In the genomic region with DNA sequence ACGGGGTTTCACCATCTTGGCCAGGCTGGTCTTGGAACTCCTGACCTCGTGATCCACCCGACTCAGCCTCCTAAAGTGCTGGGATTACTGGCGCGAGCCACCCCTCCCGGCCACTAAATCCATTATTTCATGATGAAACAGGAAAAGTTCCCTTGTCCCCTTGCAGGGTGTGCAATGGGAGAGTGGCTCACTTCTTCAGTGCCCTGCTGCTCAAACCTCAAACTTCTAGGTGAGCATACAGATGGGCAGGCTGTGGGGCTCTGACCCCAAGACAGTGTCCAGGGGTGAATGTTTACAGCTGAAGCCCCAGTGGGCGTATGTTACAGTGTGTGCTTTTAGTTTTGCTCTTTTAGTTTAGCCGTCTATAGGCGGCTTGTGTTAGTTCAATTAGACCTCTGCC, we compare ENCODE assay signal across 14 cellular contexts. TPM values are rescaled to one million over a fixed set of nuclear protein-coding genes. Genes with fewer than 3 reads are reported as not detected.
DNase-seq lines count a peak whose midpoint lies in the region; ATAC-seq and TF ChIP-seq lines count a peak whose summit lies in the region.
"Had no signal": no experiment of that assay in that cellular context is flagged by ENCODE, and none has a peak within 500 bp of the region (broad histone marks: within the 10 kb centered on the region; RNA-seq: fewer than 3 reads in every experiment).

No MANE protein-coding gene starts in this region.

- H3K4me1 ChIP-seq in HUES64 (ENCODE audit: insufficient read depth, low read length) (peaks cover 10% of the 10 kb centered on the region; the same call in 1 of the 2 replicates), colonic mucosa (no peaks in the 10 kb centered on the region), tibial artery (peaks cover 0 to 44% (median 19%) of the 10 kb centered on the region in 4 donors), OCI-LY7 (ENCODE audit: insufficient read depth, low read length, poor library complexity, severe bottlenecking) (no peaks in the 10 kb centered on the region)

- WGBS in HUES64, result 85% methylated on average over 9 of the region's 9 CpGs

- H3K4me1 Mint-ChIP-seq in activated T-helper 17 cell treated with anti-CD3 and anti-CD28 coated beads, Interleukin-2, amount 50 U/mL, for 72 hours, result no peaks in the 10 kb centered on the region

- no peak overlapping the region; the same call in 1 of the 2 replicates for H3K9ac ChIP-seq in HUES64 (ENCODE audit: low read depth, low read length)
- H3K9ac ChIP-seq in colonic mucosa (ENCODE audit: low read depth in 2 of 2, low read length in 2 of 2), result no peak overlapping the region

- H3K36me3 ChIP-seq in HUES64 (ENCODE audit: insufficient read depth, low read length) (peaks cover 29% of the 10 kb centered on the region), colonic mucosa (no peaks in the 10 kb centered on the region), tibial artery (no peaks in the 10 kb centered on the region), OCI-LY7 (ENCODE audit: insufficient read depth, low read length) (peaks cover 8% of the 10 kb centered on the region)

- no peaks in the 10 kb centered on the region for H3K9me3 ChIP-seq in HUES64 (ENCODE audit: insufficient read depth, low read depth, low read length)
- H3K9me3 ChIP-seq in colonic mucosa, result no peaks in the 10 kb centered on the region
- no peaks in the 10 kb centered on the region for H3K9me3 ChIP-seq in tibial artery
- no peaks in the 10 kb centered on the region for H3K9me3 ChIP-seq in OCI-LY7 (ENCODE audit: low read length)

- peaks cover 4% of the 10 kb centered on the region for H3K27me3 Mint-ChIP-seq in activated T-helper 17 cell treated with anti-CD3 and anti-CD28 coated beads, Interleukin-2, amount 50 U/mL, for 72 hours

- POLR2A ChIA-PET in OCI-LY7 (lab: Charles Lee), result no interaction called here

- H3K27ac ChIP-seq in HUES64 (ENCODE audit: low read depth, low read length) (peak overlapping the region; percentile 28; the same call in 1 of the 2 replicates), colonic mucosa (peak overlapping the region; percentile 37), tibial artery (peak overlapping the region; percentile 81 to 89), OCI-LY7 (ENCODE audit: low read depth, low read length, poor library complexity, severe bottlenecking) (no peak overlapping the region)

- H3K79me2 ChIP-seq in OCI-LY7 (ENCODE audit: insufficient read depth, low read depth, low read length), result no peaks in the 10 kb centered on the region

- BruUV-seq in OCI-LY7 (replicated peaks; lab: Mats Ljungman, UMichigan), result no TSS peak

- no peak overlapping the region for H2AFZ ChIP-seq in OCI-LY7 (ENCODE audit: low read length)

- H3K4me3 Mint-ChIP-seq in activated T-helper 17 cell treated with anti-CD3 and anti-CD28 coated beads, Interleukin-2, amount 50 U/mL, for 72 hours, result no peak overlapping the region
- H3K4me3 Mint-ChIP-seq: activated naive CD4-positive, alpha-beta T cell treated with anti-CD3 and anti-CD28 coated beads for 36 hours had no signal

- ATAC-seq in activated T-helper 17 cell treated with anti-CD3 and anti-CD28 coated beads, Interleukin-2, amount 50 U/mL, for 72 hours (replicated peaks), result no peak

- H3K9me2 ChIP-seq in OCI-LY7 (ENCODE audit: insufficient read depth, low read length), result no peaks in the 10 kb centered on the region

- CTCF ChIA-PET in OCI-LY7 (lab: Charles Lee; ENCODE audit: unreplicated experiment), result no interaction called here

- H3K27me3 ChIP-seq in HUES64 (ENCODE audit: insufficient read depth, low read length) (no peaks in the 10 kb centered on the region), colonic mucosa (no peaks in the 10 kb centered on the region), tibial artery (no peaks in the 10 kb centered on the region)

- H3K36me3 Mint-ChIP-seq in activated T-helper 17 cell treated with anti-CD3 and anti-CD28 coated beads, Interleukin-2, amount 50 U/mL, for 72 hours (ENCODE audit: low read depth), result no peaks in the 10 kb centered on the region

- intact Hi-C loops in colonic mucosa (cut with DNase I), result no loop called here
- intact Hi-C loops in tibial artery (cut with DNase I; ENCODE audit: low total_unique reads), result no loop called here
- intact Hi-C loops in OCI-LY7 (cut with micrococcal nuclease; ENCODE audit: unreplicated experiment), result no loop called here

- no peak overlapping the region for H3K27ac Mint-ChIP-seq in activated T-helper 17 cell treated with anti-CD3 and anti-CD28 coated beads, Interleukin-2, amount 50 U/mL, for 72 hours
- H3K27ac Mint-ChIP-seq: activated naive CD4-positive, alpha-beta T cell treated with anti-CD3 and anti-CD28 coated beads for 36 hours had no signal

- no peak overlapping the region for H3K4me2 ChIP-seq in OCI-LY7 (ENCODE audit: low read length)

- no peaks in the 10 kb centered on the region for H4K20me1 ChIP-seq in OCI-LY7 (ENCODE audit: insufficient read depth, low read length)

- H3K9me3 Mint-ChIP-seq in activated T-helper 17 cell treated with anti-CD3 and anti-CD28 coated beads, Interleukin-2, amount 50 U/mL, for 72 hours, result no peaks in the 10 kb centered on the region
- H3K9me3 Mint-ChIP-seq: activated naive CD4-positive, alpha-beta T cell treated with anti-CD3 and anti-CD28 coated beads for 36 hours had no signal

- DNase-seq in colonic mucosa (no peak), mesenteric fat pad (ENCODE audit: low spot score) (peak; percentile 49), tibial artery (no peak), OCI-LY7 (ENCODE audit: low spot score) (no peak), NCI-H2107 treated with DMSO at 0.1 percent for 48 hours (lab: John Stamatoyannopoulos, UW; ENCODE audit: unreplicated experiment) (no peak)
- DNase-seq in activated naive CD4-positive, alpha-beta T cell treated with anti-CD3 and anti-CD28 coated beads, Interleukin-2, amount 50 U/mL, for 16 hours, result no peak
- DNase-seq: activated naive CD4-positive, alpha-beta T cell treated with anti-CD3 and anti-CD28 coated beads for 36 hours; COR-L47; left cardiac atrium; NCI-H345; stimulated activated CD4-positive, alpha-beta T cell treated with anti-CD3 and anti-CD28 coated beads, Interleukin-2, amount 100 ng/mL, for 48 hours; stimulated activated naive CD4-positive, alpha-beta T cell had no signal

- TF ChIP-seq CTCF in colonic mucosa (IDR thresholded peaks at IDR 0.05) (no peak), tibial artery (IDR thresholded peaks at IDR 0.05) (no peak), OCI-LY7 (conservative IDR thresholded peaks at IDR 0.05; ENCODE audit: low read length) (no peak)

- H3K4me3 ChIP-seq in HUES64 (ENCODE audit: low read length) (no peak overlapping the region), colonic mucosa (no peak overlapping the region), tibial artery (peak overlapping the region; percentile 51 to 52), OCI-LY7 (ENCODE audit: low read depth, low read length, poor library complexity, severe bottlenecking) (no peak overlapping the region)

RNA-seq across cellular contexts. Expression of a gene that starts 34.7 kb away (rescaled TPM):
- 59.1 TPM for polyA plus RNA-seq in HUES64 (2013, experiment 1 of 2)
- 60.9 TPM for polyA plus RNA-seq in HUES64 (2013, experiment 2 of 2)
- total RNA-seq in colonic mucosa (1 to 10 TPM; 1.1 to 8.2 TPM), mesenteric fat pad (17.1 TPM), OCI-LY7 (2022) (19.5 and 20.6 TPM in 2 replicates)
- total RNA-seq in OCI-LY7 (2014; rRNA removed; shearing (Covaris generic)), result 14.2 and 21.1 TPM in 2 replicates
- 1 to 10 TPM; 2.4 to 3.4 TPM for total RNA-seq in activated T-helper 17 cell treated with anti-CD3 and anti-CD28 coated beads, Interleukin-2, amount 50 U/mL, for 72 hours

RNA-seq across cellular contexts. Expression of a gene that starts 36.6 kb away (rescaled TPM):
- 2.1 TPM for polyA plus RNA-seq in HUES64 (2013, experiment 1 of 2)
- polyA plus RNA-seq in HUES64 (2013, experiment 2 of 2), result 1.8 TPM
- under 1 TPM; 0.42 TPM for total RNA-seq in colonic mucosa
- total RNA-seq in mesenteric fat pad, result 0.67 TPM
- 2.1 and 3.3 TPM in 2 replicates for total RNA-seq in OCI-LY7 (2014; rRNA removed; shearing (Covaris generic))
- total RNA-seq in OCI-LY7 (2022), result 1.1 and 1.4 TPM in 2 replicates
- total RNA-seq in activated T-helper 17 cell treated with anti-CD3 and anti-CD28 coated beads, Interleukin-2, amount 50 U/mL, for 72 hours, result under 1 TPM; 0.13 to 0.74 TPM

RNA-seq across cellular contexts. Expression of a gene that starts 52.3 kb away (rescaled TPM):
- polyA plus RNA-seq in HUES64 (2013, experiment 1 of 2), result not detected
- polyA plus RNA-seq in HUES64 (2013, experiment 2 of 2), result not detected
- total RNA-seq in colonic mucosa (under 1 TPM in 1 of 2 donors, not detected in 1; 0.53 TPM), mesenteric fat pad (1.3 TPM), OCI-LY7 (2022) (not detected in 2 replicates)
- total RNA-seq in OCI-LY7 (2014; rRNA removed; shearing (Covaris generic)), result not detected in 2 replicates
- total RNA-seq in activated T-helper 17 cell treated with anti-CD3 and anti-CD28 coated beads, Interleukin-2, amount 50 U/mL, for 72 hours, result not detected
- total RNA-seq: activated naive CD4-positive, alpha-beta T cell treated with anti-CD3 and anti-CD28 coated beads for 36 hours had no signal

Comparison
In these comparisons a context has a peak if more than half of its experiments do, and no peak if none do; other contexts are left out.
1. H3K4me3 ChIP-seq: peak in tibial artery (2 of 2); none in HUES64 (single experiment), colonic mucosa (single experiment) and OCI-LY7 (single experiment).